Comparison of ENCODE assay signal across 10 cellular contexts in the genomic region with DNA sequence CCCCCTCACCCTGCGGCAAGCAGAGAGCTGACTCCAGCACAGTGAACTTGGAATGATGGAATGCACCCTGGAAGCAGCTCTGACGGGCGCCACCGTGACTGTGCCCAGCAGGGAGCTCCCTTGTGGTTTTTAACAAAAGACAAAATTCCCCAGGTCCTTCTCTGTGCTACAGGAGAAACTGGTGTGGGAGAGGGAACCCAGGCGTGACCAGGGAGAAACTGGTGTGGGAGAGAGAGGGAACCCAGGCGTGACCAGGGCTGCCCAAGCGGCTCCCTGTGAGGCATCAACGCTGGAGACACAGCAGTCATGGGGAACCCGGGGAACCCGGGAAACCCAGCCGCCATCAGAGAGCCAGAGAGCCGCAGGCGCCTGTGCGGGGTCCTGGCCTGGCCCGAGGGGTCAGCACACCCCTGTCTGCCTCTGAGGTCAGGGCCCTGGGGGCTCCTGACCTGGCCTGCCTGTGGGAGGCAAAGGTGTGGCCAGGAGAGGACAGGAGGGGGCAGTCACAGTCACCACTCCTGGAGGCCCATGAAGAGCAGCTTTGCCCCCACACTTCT. TPM values are rescaled to one million over a fixed set of nuclear protein-coding genes. Genes with fewer than 3 reads are reported as not detected.
DNase-seq lines count a peak whose midpoint lies in the region; ATAC-seq and TF ChIP-seq lines count a peak whose summit lies in the region.
"Had no signal": no experiment of that assay in that cellular context is flagged by ENCODE, and none has a peak within 500 bp of the region (broad histone marks: within the 10 kb centered on the region; RNA-seq: fewer than 3 reads in every experiment).

No MANE protein-coding gene starts in this region.

- H3K4me3 Mint-ChIP-seq in nephron progenitor cell (no peak overlapping the region), Caco-2 (ENCODE audit: unreplicated experiment) (no peak overlapping the region)
- H3K4me3 Mint-ChIP-seq: memory B cell; stimulated activated naive CD8-positive, alpha-beta T cell treated with anti-CD3 and anti-CD28 coated beads, Interleukin-15, Interleukin-2, amounts not matched to agents 100 ng/mL and 50 ng/mL, for 24 hours had no signal

- H3K4me3 ChIP-seq in GM12875 (ENCODE audit: low read depth, low read length) (no peak overlapping the region), Caco-2 (ENCODE audit: low read depth, low read length) (no peak overlapping the region)

- DNase-seq in A172 (ENCODE audit: low spot score): peak; percentile 83
- peak; percentile 22 for DNase-seq in NCI-H69 (lab: John Stamatoyannopoulos, UW)
- no peak for DNase-seq in epidermal melanocyte (ENCODE audit: insufficient read length, low spot score)
- no peak for DNase-seq in stimulated activated CD4-positive, alpha-beta T cell treated with anti-CD3 and anti-CD28 coated beads, Interleukin-2, amount 100 ng/mL, for 24 hours
- DNase-seq in nephron progenitor cell: no peak
- DNase-seq in Caco-2: no peak

- H3K4me1 ChIP-seq in Caco-2: 0 out of 2 replicates have a peak, but pooled peaks cover 4% of the 10 kb centered on the region

- H3K27ac Mint-ChIP-seq in nephron progenitor cell (no peak overlapping the region), Caco-2 (ENCODE audit: unreplicated experiment) (no peak overlapping the region)
- H3K27ac Mint-ChIP-seq: memory B cell; stimulated activated naive CD8-positive, alpha-beta T cell treated with anti-CD3 and anti-CD28 coated beads, Interleukin-15, Interleukin-2, amounts not matched to agents 100 ng/mL and 50 ng/mL, for 24 hours had no signal

- peak; percentile 1 for ATAC-seq in esophagus mucosa

- H3K27me3 ChIP-seq in Caco-2 (replicated peaks; ENCODE audit: control insufficient read depth, insufficient read depth, low read length): no peaks in the 10 kb centered on the region

- H3K27me3 Mint-ChIP-seq in nephron progenitor cell (ENCODE audit: low read depth, poor library complexity) (peaks cover 49% of the 10 kb centered on the region), Caco-2 (ENCODE audit: insufficient read depth, unreplicated experiment) (peaks cover 8% of the 10 kb centered on the region)

- H3K36me3 Mint-ChIP-seq in nephron progenitor cell (ENCODE audit: low read depth) (peaks cover 4% of the 10 kb centered on the region), Caco-2 (ENCODE audit: insufficient read depth, unreplicated experiment) (peaks cover 41% of the 10 kb centered on the region)

- BruUV-seq in Caco-2 (replicated peaks; lab: Mats Ljungman, UMichigan): no TSS peak

- POLR2A ChIA-PET in Caco-2 (lab: Charles Lee): no interaction called here

- no peaks in the 10 kb centered on the region; the same call in 1 of the 2 replicates for H3K36me3 ChIP-seq in Caco-2 (ENCODE audit: control insufficient read depth, insufficient read depth, low read length)

- H3K9me3 Mint-ChIP-seq in nephron progenitor cell (peaks cover 4% of the 10 kb centered on the region), Caco-2 (ENCODE audit: unreplicated experiment) (no peaks in the 10 kb centered on the region)
- H3K9me3 Mint-ChIP-seq: memory B cell; stimulated activated naive CD8-positive, alpha-beta T cell treated with anti-CD3 and anti-CD28 coated beads, Interleukin-15, Interleukin-2, amounts not matched to agents 100 ng/mL and 50 ng/mL, for 24 hours had no signal

- intact Hi-C loops in Caco-2 (cut with micrococcal nuclease; ENCODE audit: unreplicated experiment): no loop called here

- TF ChIP-seq CTCF in GM12875 (IDR thresholded peaks at IDR 0.05; ENCODE audit: borderline replicate concordance, insufficient read depth, low read depth, low read length) (0 out of 2 replicates have a peak, but pooled peaks have one; percentile 12), nephron progenitor cell (IDR thresholded peaks at IDR 0.05) (no peak), Caco-2 (IDR thresholded peaks at IDR 0.05; ENCODE audit: insufficient read depth in 1 of 2, low read depth in 1 of 2, low read length in 1 of 2, severe bottlenecking in 1 of 2, unreplicated experiment in 1 of 2) (no peak)

- CTCF ChIA-PET in Caco-2 (lab: Charles Lee): no interaction called here

- H3K9me3 ChIP-seq in Caco-2: no peaks in the 10 kb centered on the region

- H3K4me1 Mint-ChIP-seq in nephron progenitor cell: peaks cover 18% of the 10 kb centered on the region
- H3K4me1 Mint-ChIP-seq in Caco-2 (ENCODE audit: low read depth, unreplicated experiment): no peaks in the 10 kb centered on the region

RNA-seq across cellular contexts. Expression of gene AHRR, which starts 3.1 kb away (rescaled TPM):
- total RNA-seq in A172 (2014; rRNA removed; shearing (Covaris generic)): 1.2 and 1.4 TPM in 2 replicates
- 1.1 TPM for total RNA-seq in esophagus mucosa
- 0.91 and 1.1 TPM in 2 replicates for total RNA-seq in Caco-2 (2022)

RNA-seq across cellular contexts. Expression of gene PDCD6, which starts 47.0 kb away (rescaled TPM):
- 98.6 and 117 TPM in 2 replicates for total RNA-seq in A172 (2014; rRNA removed; shearing (Covaris generic))
- total RNA-seq in esophagus mucosa (96.8 TPM), Caco-2 (2022) (101 and 107 TPM in 2 replicates)

Comparison
In these comparisons a context has a peak if more than half of its experiments do, and no peak if none do; other contexts are left out.
1. DNase-seq: peak in A172 (single experiment) and NCI-H69 (single experiment); none in epidermal melanocyte (single experiment), stimulated activated CD4-positive, alpha-beta T cell treated with anti-CD3 and anti-CD28 coated beads, Interleukin-2, amount 100 ng/mL, for 24 hours (0 of 2), nephron progenitor cell (single experiment) and Caco-2 (0 of 2).